17 cellular contexts compared by ENCODE assay signal in the genomic region with DNA sequence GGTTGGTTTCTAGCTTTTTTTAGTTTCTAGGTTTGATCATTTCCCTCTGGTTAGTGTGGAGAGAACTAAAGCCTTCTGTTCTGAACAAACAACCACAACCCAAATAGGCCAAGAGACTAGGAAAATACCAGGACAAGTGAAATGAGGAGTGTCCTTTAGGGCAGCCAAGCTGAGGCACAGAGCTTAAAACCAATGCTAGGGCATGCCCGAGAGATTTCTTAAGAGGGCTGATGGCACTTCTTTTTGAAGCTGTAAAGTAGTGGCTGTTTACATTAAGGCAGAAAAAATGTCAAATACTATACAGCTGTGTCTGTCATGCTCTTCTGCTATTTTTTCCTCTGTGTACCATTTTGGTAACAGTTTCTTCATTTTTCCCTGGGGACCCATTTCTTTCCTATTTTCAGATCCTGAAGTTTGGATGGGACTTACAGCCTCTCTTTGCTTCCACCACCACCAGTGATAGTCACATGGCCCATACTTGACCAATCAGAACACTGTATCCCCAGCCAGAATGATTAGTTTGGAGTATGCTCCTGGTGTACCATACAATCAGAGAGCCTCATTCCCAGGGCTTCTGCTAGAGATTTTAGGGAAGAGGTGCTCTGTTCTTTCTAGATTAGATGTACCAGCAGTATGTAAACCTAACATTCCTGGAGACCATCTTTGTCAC.
"Had no signal": no experiment of that assay in that cellular context is flagged by ENCODE, and none has a peak within 500 bp of the region (broad histone marks: within the 10 kb centered on the region; RNA-seq: fewer than 3 reads in every experiment).

No MANE protein-coding gene starts in this region.

- H3K4me1 ChIP-seq: tibial nerve had no signal

- FAIRE-seq: astrocyte had no signal

- H3K27ac ChIP-seq: cardiac muscle cell, tibial nerve, vagina, VCaP had no signal

- H3K36me3 ChIP-seq: cardiac muscle cell, tibial nerve, vagina had no signal

- H3K9me3 ChIP-seq: tibial nerve, vagina had no signal

- H3K4me3 ChIP-seq: cardiac muscle cell, tibial nerve, vagina had no signal

- DNase-seq: activated CD4-positive, alpha-beta memory T cell treated with anti-CD3 and anti-CD28 coated beads for 36 hours; activated CD8-positive, alpha-beta memory T cell treated with anti-CD3 and anti-CD28 coated beads, Interleukin-2, amount 10 ng/mL, durations not matched to agents 7 days and 5 days; activated naive CD4-positive, alpha-beta T cell treated with anti-CD3 and anti-CD28 coated beads, Interleukin-2, amount 10 ng/mL, durations not matched to agents 7 days and 5 days; activated T-cell treated with anti-CD3 and anti-CD28 coated beads, Interleukin-2, amount 50 U/mL, for 1 hour; erythroblast; kidney glomerular epithelial cell; left ventricle myocardium superior; nephron progenitor cell; stimulated activated CD4-positive, alpha-beta T cell treated with anti-CD3 and anti-CD28 coated beads, Interleukin-4, amount 100 ng/mL, for 24 hours; stimulated activated naive CD4-positive, alpha-beta T cell; T-helper 1 cell; T1000 had no signal

- H3K27me3 ChIP-seq: cardiac muscle cell, tibial nerve, vagina had no signal
